ENCODE assay signal across 1 cellular context in genomic region chr15:52568569-52569243, GRCh38.
TF ChIP-seq lines count a peak whose summit lies in the region.

ARPP19 (minus strand) TSS chr15:52569030; CDS start chr15:52568892, 138 bp downstream.

TF ChIP-seq in GM23338, 12 proteins besides CTCF, POLR2A, EP300 and RAD21 (continued from another document):
- no peak for TF ChIP-seq ZNF462 (CRISPR knock-in tag; IDR thresholded peaks at IDR 0.05)
- peak; percentile 95 for TF ChIP-seq ETS1 (IDR thresholded peaks at IDR 0.05)
- no peak for TF ChIP-seq ZNF331 (CRISPR knock-in tag; IDR thresholded peaks at IDR 0.05; ENCODE audit: low read depth)
- no peak for TF ChIP-seq STAT1 (IDR thresholded peaks at IDR 0.05; ENCODE audit: unreplicated experiment)
- no peak for TF ChIP-seq EZH2 (IDR thresholded peaks at IDR 0.05; ENCODE audit: low read depth, unreplicated experiment)
- TF ChIP-seq EZH2phosphoT487 (IDR thresholded peaks at IDR 0.05; ENCODE audit: unreplicated experiment): no peak
- TF ChIP-seq JUNB (IDR thresholded peaks at IDR 0.05; ENCODE audit: unreplicated experiment): no peak
- TF ChIP-seq CREB1 (CRISPR knock-in tag; IDR thresholded peaks at IDR 0.05; ENCODE audit: low read depth): peak; percentile 93
- no peak for TF ChIP-seq NANOG (IDR thresholded peaks at IDR 0.05; ENCODE audit: borderline replicate concordance)
- TF ChIP-seq REST (IDR thresholded peaks at IDR 0.05; ENCODE audit: unreplicated experiment): no peak
